ENCODE assay signal across 11 cellular contexts in genomic region chr13:30143671-30144400, GRCh38.
A peak's percentile ranks its signal among the peaks of the same experiment; 100 is the strongest.
DNase-seq lines count a peak whose midpoint lies in the region; ATAC-seq and TF ChIP-seq lines count a peak whose summit lies in the region.
"Had no signal": no experiment of that assay in that cellular context is flagged by ENCODE, and none has a peak within 500 bp of the region (broad histone marks: within the 10 kb centered on the region; RNA-seq: fewer than 3 reads in every experiment).

No MANE protein-coding gene starts in this region.

- ATAC-seq in stimulated activated naive CD8-positive, alpha-beta T cell treated with anti-CD3 and anti-CD28 coated beads, Interleukin-15, Interleukin-2, amounts not matched to agents 100 U/mL and 50 U/mL, for 24 hours: no peak
- no peak for ATAC-seq in GM18861 (IDR thresholded peaks at IDR 0.05; ENCODE audit: unreplicated experiment)

- no peak overlapping the region for H3K4me3 Mint-ChIP-seq in stimulated activated naive CD8-positive, alpha-beta T cell treated with anti-CD3 and anti-CD28 coated beads, Interleukin-15, Interleukin-2, amounts not matched to agents 100 ng/mL and 50 ng/mL, for 24 hours
- no peak overlapping the region for H3K4me3 Mint-ChIP-seq in activated naive CD8-positive, alpha-beta T cell treated with anti-CD3 and anti-CD28 coated beads for 36 hours
- H3K4me3 Mint-ChIP-seq in immature natural killer cell (peak overlapping the region in 4 of 5 donors; percentile 13 to 61 (median 34)), endothelial cell (ENCODE audit: unreplicated experiment) (no peak overlapping the region)
- H3K4me3 Mint-ChIP-seq: dendritic cell treated with granulocyte-macrophage colony-stimulating factor and Interleukin-4, amounts not matched to agents 40 ng/mL and 50 ng/mL, for 4 days had no signal

- DNase-seq in stimulated activated naive CD8-positive, alpha-beta T cell treated with anti-CD3 and anti-CD28 coated beads, Interleukin-15, Interleukin-2, amounts not matched to agents 100 U/mL and 50 U/mL, for 24 hours: no peak
- no peak for DNase-seq in activated naive CD8-positive, alpha-beta T cell treated with anti-CD3 and anti-CD28 coated beads for 36 hours
- DNase-seq in immature natural killer cell (no peak), putamen (ENCODE audit: low spot score) (no peak), endothelial cell (ENCODE audit: low spot score) (no peak), NCI-H2029 (lab: John Stamatoyannopoulos, UW) (no peak)
- DNase-seq: NCI-H345; stimulated activated CD4-positive, alpha-beta T cell treated with anti-CD3 and anti-CD28 coated beads, Interleukin-2, amount 100 ng/mL, for 24 hours had no signal

- H3K4me1 Mint-ChIP-seq in stimulated activated naive CD8-positive, alpha-beta T cell treated with anti-CD3 and anti-CD28 coated beads, Interleukin-15, Interleukin-2, amounts not matched to agents 100 ng/mL and 50 ng/mL, for 24 hours (ENCODE audit: low read depth): peaks cover 65% of the 10 kb centered on the region
- peaks cover 41% of the 10 kb centered on the region for H3K4me1 Mint-ChIP-seq in activated naive CD8-positive, alpha-beta T cell treated with anti-CD3 and anti-CD28 coated beads for 36 hours
- peaks cover 80 to 90% of the 10 kb centered on the region in 2 donors for H3K4me1 Mint-ChIP-seq in immature natural killer cell
- H3K4me1 Mint-ChIP-seq in endothelial cell (ENCODE audit: unreplicated experiment): peaks cover 3% of the 10 kb centered on the region

- no peak for TF ChIP-seq CTCF in endothelial cell (IDR thresholded peaks at IDR 0.05; ENCODE audit: unreplicated experiment)

- H3K9me3 Mint-ChIP-seq in stimulated activated naive CD8-positive, alpha-beta T cell treated with anti-CD3 and anti-CD28 coated beads, Interleukin-15, Interleukin-2, amounts not matched to agents 100 ng/mL and 50 ng/mL, for 24 hours: peaks cover 5% of the 10 kb centered on the region
- peaks cover 8% of the 10 kb centered on the region for H3K9me3 Mint-ChIP-seq in activated naive CD8-positive, alpha-beta T cell treated with anti-CD3 and anti-CD28 coated beads for 36 hours
- H3K9me3 Mint-ChIP-seq in immature natural killer cell (peaks cover 0 to 4% (median 0%) of the 10 kb centered on the region in 6 donors), endothelial cell (ENCODE audit: unreplicated experiment) (no peaks in the 10 kb centered on the region)
- H3K9me3 Mint-ChIP-seq: dendritic cell treated with granulocyte-macrophage colony-stimulating factor and Interleukin-4, amounts not matched to agents 40 ng/mL and 50 ng/mL, for 4 days had no signal

- H3K27me3 Mint-ChIP-seq in stimulated activated naive CD8-positive, alpha-beta T cell treated with anti-CD3 and anti-CD28 coated beads, Interleukin-15, Interleukin-2, amounts not matched to agents 100 ng/mL and 50 ng/mL, for 24 hours: no peaks in the 10 kb centered on the region
- no peaks in the 10 kb centered on the region for H3K27me3 Mint-ChIP-seq in activated naive CD8-positive, alpha-beta T cell treated with anti-CD3 and anti-CD28 coated beads for 36 hours
- H3K27me3 Mint-ChIP-seq in immature natural killer cell (ENCODE audit: low read depth in 3 of 3) (peaks cover 3 to 8% (median 8%) of the 10 kb centered on the region in 3 donors), endothelial cell (ENCODE audit: unreplicated experiment) (peaks cover 4% of the 10 kb centered on the region)

- H3K27ac Mint-ChIP-seq in stimulated activated naive CD8-positive, alpha-beta T cell treated with anti-CD3 and anti-CD28 coated beads, Interleukin-15, Interleukin-2, amounts not matched to agents 100 ng/mL and 50 ng/mL, for 24 hours: peak overlapping the region; percentile 67
- H3K27ac Mint-ChIP-seq in activated naive CD8-positive, alpha-beta T cell treated with anti-CD3 and anti-CD28 coated beads for 36 hours: peak overlapping the region; percentile 14
- H3K27ac Mint-ChIP-seq in immature natural killer cell (peak overlapping the region; percentile 15 to 95 (median 80)), endothelial cell (ENCODE audit: unreplicated experiment) (no peak overlapping the region)
- H3K27ac Mint-ChIP-seq: dendritic cell treated with granulocyte-macrophage colony-stimulating factor and Interleukin-4, amounts not matched to agents 40 ng/mL and 50 ng/mL, for 4 days had no signal

- peaks cover 6% of the 10 kb centered on the region for H3K36me3 Mint-ChIP-seq in stimulated activated naive CD8-positive, alpha-beta T cell treated with anti-CD3 and anti-CD28 coated beads, Interleukin-15, Interleukin-2, amounts not matched to agents 100 ng/mL and 50 ng/mL, for 24 hours (ENCODE audit: low read depth)
- peaks cover 3% of the 10 kb centered on the region for H3K36me3 Mint-ChIP-seq in activated naive CD8-positive, alpha-beta T cell treated with anti-CD3 and anti-CD28 coated beads for 36 hours
- H3K36me3 Mint-ChIP-seq in immature natural killer cell: peaks cover 0 to 4% (median 0%) of the 10 kb centered on the region in 3 donors
- no peaks in the 10 kb centered on the region for H3K36me3 Mint-ChIP-seq in endothelial cell (ENCODE audit: low read depth, unreplicated experiment)

Comparison
In these comparisons a context has a peak if more than half of its experiments do, and no peak if none do; other contexts are left out.
1. H3K4me3 Mint-ChIP-seq: peak in immature natural killer cell (4 of 5); none in stimulated activated naive CD8-positive, alpha-beta T cell treated with anti-CD3 and anti-CD28 coated beads, Interleukin-15, Interleukin-2, amounts not matched to agents 100 ng/mL and 50 ng/mL, for 24 hours (single experiment), activated naive CD8-positive, alpha-beta T cell treated with anti-CD3 and anti-CD28 coated beads for 36 hours (single experiment) and endothelial cell (single experiment).